8 cellular contexts compared by ENCODE assay signal in the genomic region with DNA sequence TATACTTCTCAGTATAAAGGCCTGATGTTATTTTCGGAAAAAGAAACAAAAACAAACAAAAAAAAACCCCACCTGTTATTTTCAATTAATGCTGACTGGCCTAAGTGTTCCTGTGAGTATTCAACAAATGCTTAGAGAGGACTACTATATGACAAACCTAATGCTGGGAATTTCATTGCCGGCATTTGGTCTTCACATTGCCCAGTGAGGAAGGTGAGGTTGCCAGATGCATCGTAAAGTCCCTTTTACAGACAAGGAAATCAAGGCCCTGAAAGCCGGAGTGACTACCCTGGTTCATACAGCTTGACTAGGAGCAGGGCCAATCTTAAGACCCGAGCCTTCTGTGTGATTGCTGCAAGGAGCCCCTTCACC. TPM values are rescaled to one million over a fixed set of nuclear protein-coding genes. Genes with fewer than 3 reads are reported as not detected.
DNase-seq lines count a peak whose midpoint lies in the region; ATAC-seq, FAIRE-seq and TF ChIP-seq lines count a peak whose summit lies in the region.

No MANE protein-coding gene starts in this region.

- H3K27ac ChIP-seq in PC-9 (0 out of 2 replicates have a peak overlapping the region, but pooled peaks have one; percentile 14), trophoblast cell (ENCODE audit: low read depth, low read length) (peak overlapping the region; percentile 7)

- peak overlapping the region; percentile 73 for H3K14ac ChIP-seq in trophoblast cell (ENCODE audit: low read length)

- H2BK12ac ChIP-seq in trophoblast cell (ENCODE audit: low read length) = no peak overlapping the region

- H2BK120ac ChIP-seq in trophoblast cell (ENCODE audit: insufficient read depth, low read length, poor library complexity) = no peak overlapping the region

- BruUV-seq in PC-9 (replicated peaks; lab: Mats Ljungman, UMichigan) = no TSS peak

- H3K4me2 ChIP-seq in PC-9 = peak overlapping the region; percentile 83
- H3K4me2 ChIP-seq in trophoblast cell (ENCODE audit: low read length) = peak overlapping the region; percentile 66

- peak overlapping the region; percentile 63 for H4K12ac ChIP-seq in trophoblast cell (ENCODE audit: low read depth, low read length)

- no peak for FAIRE-seq in D721Med (lab: Jason Lieb, UNC)

- TF ChIP-seq CTCF in PC-9 (conservative IDR thresholded peaks at IDR 0.05) = no peak
- TF ChIP-seq CTCF in epithelial cell of esophagus (IDR thresholded peaks at IDR 0.05; ENCODE audit: insufficient read depth, low read depth, low read length, missing control alignments) = no peak
- no peak for TF ChIP-seq CTCF in D721Med (IDR thresholded peaks at IDR 0.05; ENCODE audit: insufficient read depth, missing control alignments)

- no CpG with 5 or more reads among the region's 5 CpGs for WGBS in trophoblast cell (ENCODE audit: extremely low coverage, insufficient coverage, insufficient read length)

- no peak overlapping the region for H3K23ac ChIP-seq in trophoblast cell (ENCODE audit: low read length)

- peaks cover 7% of the 10 kb centered on the region for H4K20me1 ChIP-seq in PC-9 (ENCODE audit: insufficient read depth)

- H3K79me2 ChIP-seq in PC-9 (ENCODE audit: low read depth) (peaks cover 43% of the 10 kb centered on the region), trophoblast cell (ENCODE audit: control insufficient read depth, insufficient read depth, low read length, poor library complexity) (peaks cover 4% of the 10 kb centered on the region)

- DNase-seq in PC-9 = no peak
- DNase-seq in epithelial cell of esophagus (ENCODE audit: low read depth) = no peak
- no peak for DNase-seq in trophoblast cell
- DNase-seq in D721Med (ENCODE audit: insufficient read length, low spot score) = no peak
- DNase-seq in Ammon's horn (ENCODE audit: low spot score) = no peak
- DNase-seq in UCSD-AML1 (lab: John Stamatoyannopoulos, UW; ENCODE audit: unreplicated experiment) = no peak

- peaks cover 10% of the 10 kb centered on the region for H3K4me1 ChIP-seq in PC-9 (replicated peaks; ENCODE audit: insufficient read depth)
- peaks cover 5 to 8% of the 10 kb centered on the region in 2 experiments for H3K4me1 ChIP-seq in trophoblast cell (ENCODE audit: control insufficient read depth in 1 of 2, insufficient read depth in 2 of 2, low read length in 2 of 2)

- H3K36me3 ChIP-seq in PC-9 (ENCODE audit: low read depth) = peaks cover 13% of the 10 kb centered on the region
- peaks cover 41 to 61% of the 10 kb centered on the region in 2 experiments for H3K36me3 ChIP-seq in trophoblast cell (ENCODE audit: control insufficient read depth in 1 of 2, insufficient read depth in 2 of 2, low read length in 2 of 2)

- CTCF ChIA-PET in PC-9 (lab: Charles Lee) = interaction anchor here (0.5 to 1.1 kb wide), 2 partner anchors 12 to 119 kb away, joined by 7 to 11 read pairs; a partner anchor contains a TSS

- H3K4me3 ChIP-seq in PC-9 (peak overlapping the region; percentile 79), epithelial cell of esophagus (ENCODE audit: low read length) (peak overlapping the region; percentile 86), trophoblast cell (ENCODE audit: low read depth, low read length) (peak overlapping the region; percentile 81)

- H2AK5ac ChIP-seq in trophoblast cell (ENCODE audit: low read length) = peak overlapping the region; percentile 4

- H3K4ac ChIP-seq in trophoblast cell (ENCODE audit: low read depth, low read length) = peak overlapping the region; percentile 42

- H2AFZ ChIP-seq in PC-9 (peak overlapping the region; percentile 80), trophoblast cell (ENCODE audit: insufficient read depth, low read length, poor library complexity) (no peak overlapping the region)

- ATAC-seq in GM19467 (IDR thresholded peaks at IDR 0.05; ENCODE audit: unreplicated experiment) (peak; percentile 1), HG03439 (IDR thresholded peaks at IDR 0.05; ENCODE audit: unreplicated experiment) (no peak)

- no peak overlapping the region for H2BK5ac ChIP-seq in trophoblast cell (ENCODE audit: low read depth, low read length, poor library complexity)

- peak overlapping the region; percentile 0 for H3K18ac ChIP-seq in trophoblast cell (ENCODE audit: low read length)

- H4K8ac ChIP-seq in trophoblast cell (ENCODE audit: low read depth, low read length) = peak overlapping the region; percentile 15

- peak overlapping the region; percentile 81 for H3K9ac ChIP-seq in trophoblast cell (ENCODE audit: low read length)

- H3K9me3 ChIP-seq in PC-9 (ENCODE audit: insufficient read depth, low read depth) = no peaks in the 10 kb centered on the region
- H3K9me3 ChIP-seq in trophoblast cell (ENCODE audit: insufficient read depth, low read depth, low read length) = no peaks in the 10 kb centered on the region

- POLR2A ChIA-PET in PC-9 (lab: Charles Lee; ENCODE audit: unreplicated experiment) = interaction anchor here (0.6 kb wide), 1 partner anchor 28 kb away, joined by 4 read pairs; no protein-coding TSS in a partner anchor

- H3K9me2 ChIP-seq in PC-9 (ENCODE audit: insufficient read depth) = no peaks in the 10 kb centered on the region

- peak overlapping the region; percentile 4 for H4K91ac ChIP-seq in trophoblast cell (ENCODE audit: low read depth, low read length)

- peaks cover 4% of the 10 kb centered on the region for H3K79me1 ChIP-seq in trophoblast cell (ENCODE audit: low read length)

- H3F3A ChIP-seq in PC-9 (ENCODE audit: insufficient read depth, low read depth) = peaks cover 57% of the 10 kb centered on the region

- intact Hi-C loops in PC-9 (cut with micrococcal nuclease; ENCODE audit: unreplicated experiment) = no loop called here

- no peaks in the 10 kb centered on the region for H3K27me3 ChIP-seq in PC-9 (ENCODE audit: insufficient read depth, low read depth)
- H3K27me3 ChIP-seq in trophoblast cell (ENCODE audit: insufficient read depth, low read length) = no peaks in the 10 kb centered on the region

RNA-seq across cellular contexts. Expression of a gene that starts 0.6 kb away (rescaled TPM):
- 74.1 and 85.3 TPM in 2 replicates for total RNA-seq in PC-9 (2021)
- polyA plus RNA-seq in trophoblast cell (2013) = 40.5 and 40.7 TPM in 2 replicates

RNA-seq across cellular contexts. Expression of a gene that starts 11.2 kb away (rescaled TPM):
- total RNA-seq in PC-9 (2021) = 472 and 498 TPM in 2 replicates
- 216 and 223 TPM in 2 replicates for polyA plus RNA-seq in trophoblast cell (2013)

RNA-seq across cellular contexts. Expression of a gene that starts 11.7 kb away (rescaled TPM):
- 25.4 and 33.2 TPM in 2 replicates for total RNA-seq in PC-9 (2021)
- polyA plus RNA-seq in trophoblast cell (2013) = 44.2 and 46.1 TPM in 2 replicates

RNA-seq across cellular contexts. Expression of a gene that starts 12.0 kb away (rescaled TPM):
- total RNA-seq in PC-9 (2021) = 51.0 and 77.7 TPM in 2 replicates
- 15.9 and 18.0 TPM in 2 replicates for polyA plus RNA-seq in trophoblast cell (2013)

RNA-seq across cellular contexts. Expression of a gene that starts 27.0 kb away (rescaled TPM):
- 47.8 and 56.6 TPM in 2 replicates for total RNA-seq in PC-9 (2021)
- 156 and 169 TPM in 2 replicates for polyA plus RNA-seq in trophoblast cell (2013)
